In the genomic region with DNA sequence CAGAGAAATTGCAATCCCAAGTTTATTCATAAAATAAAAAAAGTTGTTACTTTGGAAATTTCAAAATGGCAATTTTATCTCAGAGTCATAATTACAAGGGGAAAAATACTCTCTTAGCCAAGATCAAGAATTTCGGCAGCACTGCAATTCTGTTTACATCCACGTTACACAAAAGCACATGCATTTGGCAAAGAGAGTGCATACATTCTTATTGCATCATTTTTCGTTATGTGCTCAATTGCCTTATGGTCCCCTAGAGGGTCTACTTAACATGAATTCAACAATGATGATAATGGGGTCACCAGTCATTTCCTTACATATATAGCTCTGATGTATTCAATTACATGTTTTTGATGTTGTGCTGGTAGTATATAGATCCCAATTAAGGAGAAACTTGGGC, we compare ENCODE assay signal across 1 cellular context.
TF ChIP-seq lines count a peak whose summit lies in the region.

No MANE protein-coding gene starts in this region.

TF ChIP-seq in IMR-90, 13 proteins besides CTCF, POLR2A, EP300 and RAD21 (continued from another document):
- no peak for TF ChIP-seq NFE2L2 (IDR thresholded peaks at IDR 0.05; ENCODE audit: low read depth, low read length)
- TF ChIP-seq, protein P1, sequence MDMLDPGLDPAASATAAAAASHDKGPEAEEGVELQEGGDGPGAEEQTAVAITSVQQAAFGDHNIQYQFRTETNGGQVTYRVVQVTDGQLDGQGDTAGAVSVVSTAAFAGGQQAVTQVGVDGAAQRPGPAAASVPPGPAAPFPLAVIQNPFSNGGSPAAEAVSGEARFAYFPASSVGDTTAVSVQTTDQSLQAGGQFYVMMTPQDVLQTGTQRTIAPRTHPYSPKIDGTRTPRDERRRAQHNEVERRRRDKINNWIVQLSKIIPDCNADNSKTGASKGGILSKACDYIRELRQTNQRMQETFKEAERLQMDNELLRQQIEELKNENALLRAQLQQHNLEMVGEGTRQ (IDR thresholded peaks at IDR 0.05; ENCODE audit: low read depth, low read length), result no peak
